In genomic region chr9:91060520-91061343, GRCh38 we compare ENCODE assay signal across 1 cellular context.
A peak's percentile ranks its signal among the peaks of the same experiment; 100 is the strongest.
TF ChIP-seq lines count a peak whose summit lies in the region.

No MANE protein-coding gene starts in this region.

TF ChIP-seq in HEK293, 187 proteins besides CTCF, POLR2A, EP300 and RAD21 (continued from another document and continues in another):
- TF ChIP-seq TSHZ1 (tag by site-specific recombination; IDR thresholded peaks at IDR 0.05; ENCODE audit: borderline replicate concordance) (no peak), KLF8 (tag by site-specific recombination; IDR thresholded peaks at IDR 0.05) (no peak), ZNF664 (tag by site-specific recombination; IDR thresholded peaks at IDR 0.05) (no peak), ZNF704 (tag by site-specific recombination; IDR thresholded peaks at IDR 0.05) (no peak), ZNF341 (tag by site-specific recombination; IDR thresholded peaks at IDR 0.05; ENCODE audit: low read depth) (no peak), ZNF449 (tag by site-specific recombination; IDR thresholded peaks at IDR 0.05) (peak; percentile 42; the same call in 1 of the 2 replicates), KLF17 (tag by site-specific recombination; IDR thresholded peaks at IDR 0.05) (no peak), MYNN (tag by site-specific recombination; IDR thresholded peaks at IDR 0.05; ENCODE audit: borderline replicate concordance) (peak; percentile 72; the same call in 1 of the 2 replicates), PRDM1 (tag by site-specific recombination; IDR thresholded peaks at IDR 0.05) (0 out of 2 replicates have a peak, but pooled peaks have one; percentile 23), ZNF398 (tag by site-specific recombination; IDR thresholded peaks at IDR 0.05) (peak; percentile 21; the same call in 1 of the 2 replicates), PATZ1 (tag by site-specific recombination; IDR thresholded peaks at IDR 0.05) (0 out of 2 replicates have a peak, but pooled peaks have one; percentile 32), ZNF529 (tag by site-specific recombination; IDR thresholded peaks at IDR 0.05; ENCODE audit: insufficient replicate concordance) (no peak), ZNF768 (tag by site-specific recombination; IDR thresholded peaks at IDR 0.05) (no peak), ZNF580 (tag by site-specific recombination; IDR thresholded peaks at IDR 0.05) (no peak), KLF10 (tag by site-specific recombination; IDR thresholded peaks at IDR 0.05) (no peak), AEBP2 (tag by site-specific recombination; IDR thresholded peaks at IDR 0.05; ENCODE audit: borderline replicate concordance) (no peak), ZFP41 (tag by site-specific recombination; IDR thresholded peaks at IDR 0.05; ENCODE audit: borderline replicate concordance) (no peak), ZNF555 (tag by site-specific recombination; conservative IDR thresholded peaks at IDR 0.05) (no peak), YY2 (tag by site-specific recombination; IDR thresholded peaks at IDR 0.05) (no peak), ZNF610 (tag by site-specific recombination; IDR thresholded peaks at IDR 0.05; ENCODE audit: borderline replicate concordance) (no peak), ZNF155 (tag by site-specific recombination; IDR thresholded peaks at IDR 0.05) (no peak), EGR2 (tag by site-specific recombination; IDR thresholded peaks at IDR 0.05; ENCODE audit: low read depth) (no peak), ZNF560 (tag by site-specific recombination; IDR thresholded peaks at IDR 0.05; ENCODE audit: borderline replicate concordance) (no peak), ZBTB1 (tag by site-specific recombination; IDR thresholded peaks at IDR 0.05) (no peak), ZNF660 (tag by site-specific recombination; IDR thresholded peaks at IDR 0.05) (no peak; the same call in 1 of the 2 replicates), PRDM4 (tag by site-specific recombination; IDR thresholded peaks at IDR 0.05) (no peak), ZNF488 (tag by site-specific recombination; IDR thresholded peaks at IDR 0.05) (no peak), ZSCAN18 (tag by site-specific recombination; IDR thresholded peaks at IDR 0.05) (no peak), ZNF600 (tag by site-specific recombination; IDR thresholded peaks at IDR 0.05) (no peak), ZNF133 (tag by site-specific recombination; IDR thresholded peaks at IDR 0.05) (no peak), ZBTB26 (tag by site-specific recombination; optimal IDR thresholded peaks at IDR 0.05) (no peak), PRDM6 (tag by site-specific recombination; IDR thresholded peaks at IDR 0.05) (peak; percentile 34; the same call in 1 of the 2 replicates), ZNF670 (tag by site-specific recombination; IDR thresholded peaks at IDR 0.05; ENCODE audit: low read depth) (no peak), TCF7L2 (IDR thresholded peaks at IDR 0.05; ENCODE audit: borderline replicate concordance, low read depth, low read length) (no peak), ZNF558 (tag by site-specific recombination; IDR thresholded peaks at IDR 0.05) (no peak)
